8 cellular contexts compared by ENCODE assay signal in the genomic region with DNA sequence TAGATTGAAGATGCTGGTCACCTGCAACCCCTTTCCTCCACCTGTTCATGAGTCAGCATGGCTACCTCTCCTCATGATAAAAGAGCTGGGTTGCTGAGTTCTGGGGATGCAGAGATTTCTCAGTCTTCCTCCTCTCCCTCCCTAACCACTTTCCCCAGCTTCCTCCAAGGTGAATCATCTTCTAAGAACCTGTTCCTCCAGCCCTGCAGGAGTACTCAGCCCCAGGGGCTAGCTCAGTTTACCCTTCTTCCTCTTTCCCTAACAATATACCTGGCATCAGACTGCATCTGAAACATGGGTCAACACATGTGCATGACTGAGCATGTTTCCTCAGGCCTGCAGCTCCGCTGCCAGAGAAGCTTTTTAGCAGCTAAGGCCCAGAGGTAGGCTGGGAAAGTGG. TPM values are rescaled to one million over a fixed set of nuclear protein-coding genes. Genes with fewer than 3 reads are reported as not detected.
DNase-seq lines count a peak whose midpoint lies in the region; ATAC-seq, FAIRE-seq and TF ChIP-seq lines count a peak whose summit lies in the region.
"Not testable (repeated sequence)": the region's sequence is repeated elsewhere in the genome, so short reads cannot be mapped to it uniquely, and the experiment has no call there.

No MANE protein-coding gene starts in this region.

- H2AK5ac ChIP-seq in trophoblast cell (ENCODE audit: low read length): not testable (repeated sequence)

- not testable (repeated sequence) for H4K20me1 ChIP-seq in PC-3 (ENCODE audit: low read length)

- peak overlapping the region; percentile 22 for H2BK5ac ChIP-seq in trophoblast cell (ENCODE audit: low read depth, low read length, poor library complexity)

- H3K4me3 Mint-ChIP-seq in activated CD4-positive, alpha-beta memory T cell treated with anti-CD3 and anti-CD28 coated beads for 36 hours; activated naive CD4-positive, alpha-beta T cell treated with anti-CD3 and anti-CD28 coated beads for 36 hours: not testable (repeated sequence)

- POLR2A ChIA-PET in PC-3 (lab: Charles Lee; ENCODE audit: unreplicated experiment): interaction anchor here (0.6 to 1.4 kb wide), 4 partner anchors 52 to 260 kb away, joined by 3 to 10 read pairs (median 4); partner anchors contain the start of gene RPRD2
- POLR2A ChIA-PET in activated CD4-positive, alpha-beta memory T cell treated with anti-CD3 and anti-CD28 coated beads for 36 hours (lab: Charles Lee): interaction anchor here (1.1 to 7.8 kb wide), 3 partner anchors 46 to 62 kb away, joined by 4 to 85 read pairs (median 43); partner anchors contain the start of gene MCL1

- CTCF ChIA-PET in PC-3 (lab: Charles Lee): not testable (repeated sequence)
- CTCF ChIA-PET in activated CD4-positive, alpha-beta memory T cell treated with anti-CD3 and anti-CD28 coated beads for 36 hours (lab: Charles Lee): interaction anchor here (0.7 to 12.1 kb wide), 3 partner anchors 45 to 235 kb away, joined by 3 to 243 read pairs (median 5); partner anchors contain the start of gene MCL1
- CTCF ChIA-PET in activated naive CD4-positive, alpha-beta T cell treated with anti-CD3 and anti-CD28 coated beads for 36 hours (lab: Charles Lee): interaction anchor here (0.7 to 7.6 kb wide), 3 partner anchors 60 to 648 kb away, joined by 3 to 167 read pairs (median 5); no protein-coding TSS in a partner anchor

- H3K4me1 ChIP-seq in PC-3 (ENCODE audit: insufficient read depth, low read length): peaks cover 64% of the 10 kb centered on the region
- H3K4me1 ChIP-seq in right atrium auricular region: peaks cover 0 to 54% of the 10 kb centered on the region in 2 donors
- not testable (repeated sequence) for H3K4me1 ChIP-seq in trophoblast cell (ENCODE audit: control insufficient read depth in 1 of 2, insufficient read depth in 2 of 2, low read length in 2 of 2)
- H3K4me1 ChIP-seq in suprapubic skin: peaks cover 94% of the 10 kb centered on the region

- peak overlapping the region; percentile 38 for H3K27ac ChIP-seq in 22Rv1
- peak overlapping the region; percentile 93 for H3K27ac ChIP-seq in PC-3 (ENCODE audit: low read length)
- H3K27ac ChIP-seq in right atrium auricular region: not testable (repeated sequence)
- peak overlapping the region; percentile 79 for H3K27ac ChIP-seq in trophoblast cell (ENCODE audit: low read depth, low read length)
- H3K27ac ChIP-seq in suprapubic skin: peak overlapping the region; percentile 96

- H2BK120ac ChIP-seq in trophoblast cell (ENCODE audit: insufficient read depth, low read length, poor library complexity): not testable (repeated sequence)

- BruUV-seq in PC-3 (replicated peaks; lab: Mats Ljungman, UMichigan): not testable (repeated sequence)

- H3K79me2 ChIP-seq in PC-3 (ENCODE audit: low read length): peaks cover 57% of the 10 kb centered on the region
- not testable (repeated sequence) for H3K79me2 ChIP-seq in trophoblast cell (ENCODE audit: control insufficient read depth, insufficient read depth, low read length, poor library complexity)

- H2AFZ ChIP-seq in PC-3 (ENCODE audit: low read length); trophoblast cell (ENCODE audit: insufficient read depth, low read length, poor library complexity): not testable (repeated sequence)

- peak; percentile 79 for FAIRE-seq in bronchial epithelial cell (lab: Jason Lieb, UNC)

- H3K4me3 ChIP-seq in PC-3 (ENCODE audit: low read length); bronchial epithelial cell (ENCODE audit: low read depth, low read length); right atrium auricular region; trophoblast cell (ENCODE audit: low read depth, low read length); suprapubic skin: not testable (repeated sequence)

- not testable (repeated sequence) for H3K79me1 ChIP-seq in trophoblast cell (ENCODE audit: low read length)

- DNase-seq in PC-3 (peak; percentile 97), bronchial epithelial cell (ENCODE audit: low read depth) (peak; percentile 93), right atrium auricular region (ENCODE audit: low spot score) (peak; percentile 28), trophoblast cell (peak; percentile 86 to 89), suprapubic skin (ENCODE audit: low spot score in 2 of 2) (peak in 1 of 2 donors; percentile 65)
- DNase-seq in activated CD4-positive, alpha-beta memory T cell treated with anti-CD3 and anti-CD28 coated beads for 36 hours; activated naive CD4-positive, alpha-beta T cell treated with anti-CD3 and anti-CD28 coated beads for 36 hours: not testable (repeated sequence)

- peak overlapping the region; percentile 81 for H3K4me2 ChIP-seq in PC-3 (ENCODE audit: low read length)
- H3K4me2 ChIP-seq in trophoblast cell (ENCODE audit: low read length): peak overlapping the region; percentile 28

- H4K8ac ChIP-seq in trophoblast cell (ENCODE audit: low read depth, low read length): not testable (repeated sequence)

- not testable (repeated sequence) for H3F3A ChIP-seq in PC-3 (ENCODE audit: low read length, unreplicated experiment)

- H3K14ac ChIP-seq in trophoblast cell (ENCODE audit: low read length): not testable (repeated sequence)

- H4K91ac ChIP-seq in trophoblast cell (ENCODE audit: low read depth, low read length): not testable (repeated sequence)

- H2BK12ac ChIP-seq in trophoblast cell (ENCODE audit: low read length): not testable (repeated sequence)

- not testable (repeated sequence) for H3K27me3 Mint-ChIP-seq in activated CD4-positive, alpha-beta memory T cell treated with anti-CD3 and anti-CD28 coated beads for 36 hours; activated naive CD4-positive, alpha-beta T cell treated with anti-CD3 and anti-CD28 coated beads for 36 hours (ENCODE audit: low read depth)

- peak; percentile 23 for ATAC-seq in PC-3

- H3K4ac ChIP-seq in trophoblast cell (ENCODE audit: low read depth, low read length): not testable (repeated sequence)

- H3K9ac ChIP-seq in PC-3 (ENCODE audit: low read length): peak overlapping the region; percentile 59
- H3K9ac ChIP-seq in trophoblast cell (ENCODE audit: low read length): not testable (repeated sequence)

- no CpG with 5 or more reads among the region's 1 CpG for WGBS in trophoblast cell (ENCODE audit: extremely low coverage, insufficient coverage, insufficient read length)
- 56% methylated on average over 1 of the region's 1 CpG for WGBS in suprapubic skin

- intact Hi-C loops in PC-3 (cut with micrococcal nuclease): loop anchor here (5.0 to 10.0 kb wide), 3 partner anchors 303 to 381 kb away; partner anchors contain the start of genes MINDY1, PRUNE1 and SETDB1
- intact Hi-C loops in activated CD4-positive, alpha-beta memory T cell treated with anti-CD3 and anti-CD28 coated beads for 36 hours (cut with micrococcal nuclease): not testable (repeated sequence)
- intact Hi-C loops in activated naive CD4-positive, alpha-beta T cell treated with anti-CD3 and anti-CD28 coated beads for 36 hours (cut with micrococcal nuclease): loop anchor here (5.0 to 10.0 kb wide), 2 partner anchors 139 to 373 kb away; partner anchors contain the start of gene TARS2

- H3K9me3 Mint-ChIP-seq in activated CD4-positive, alpha-beta memory T cell treated with anti-CD3 and anti-CD28 coated beads for 36 hours; activated naive CD4-positive, alpha-beta T cell treated with anti-CD3 and anti-CD28 coated beads for 36 hours: not testable (repeated sequence)

- not testable (repeated sequence) for H3K23ac ChIP-seq in trophoblast cell (ENCODE audit: low read length)

- not testable (repeated sequence) for H3K27me3 ChIP-seq in PC-3 (ENCODE audit: low read length); bronchial epithelial cell (ENCODE audit: control insufficient read depth, insufficient read depth, low read length); right atrium auricular region; trophoblast cell (ENCODE audit: insufficient read depth, low read length); suprapubic skin

- H3K9me3 ChIP-seq in PC-3 (ENCODE audit: low read length); right atrium auricular region; trophoblast cell (ENCODE audit: insufficient read depth, low read depth, low read length); suprapubic skin: not testable (repeated sequence)

- peaks cover 68% of the 10 kb centered on the region for H3K36me3 Mint-ChIP-seq in activated CD4-positive, alpha-beta memory T cell treated with anti-CD3 and anti-CD28 coated beads for 36 hours
- H3K36me3 Mint-ChIP-seq in activated naive CD4-positive, alpha-beta T cell treated with anti-CD3 and anti-CD28 coated beads for 36 hours (ENCODE audit: low read depth): peaks cover 74% of the 10 kb centered on the region

- H3K36me3 ChIP-seq in PC-3 (ENCODE audit: low read depth, low read length) (peaks cover 70% of the 10 kb centered on the region), right atrium auricular region (peaks cover 60% of the 10 kb centered on the region), trophoblast cell (ENCODE audit: control insufficient read depth in 1 of 2, insufficient read depth in 2 of 2, low read length in 2 of 2) (peaks cover 17 to 49% of the 10 kb centered on the region in 2 experiments), suprapubic skin (peaks cover 46% of the 10 kb centered on the region)
- H3K36me3 ChIP-seq in bronchial epithelial cell (ENCODE audit: control insufficient read depth, insufficient read depth, low read length): not testable (repeated sequence)

- peak overlapping the region; percentile 82 for H3K27ac Mint-ChIP-seq in activated CD4-positive, alpha-beta memory T cell treated with anti-CD3 and anti-CD28 coated beads for 36 hours
- H3K27ac Mint-ChIP-seq in activated naive CD4-positive, alpha-beta T cell treated with anti-CD3 and anti-CD28 coated beads for 36 hours: peak overlapping the region; percentile 88

- not testable (repeated sequence) for H4K12ac ChIP-seq in trophoblast cell (ENCODE audit: low read depth, low read length)

- not testable (repeated sequence) for TF ChIP-seq EP300 in suprapubic skin (IDR thresholded peaks at IDR 0.05)

- not testable (repeated sequence) for H3K9me2 ChIP-seq in PC-3 (replicated peaks; ENCODE audit: low read length)

- not testable (repeated sequence) for H3K18ac ChIP-seq in trophoblast cell (ENCODE audit: low read length)

- peaks cover 85% of the 10 kb centered on the region for H3K4me1 Mint-ChIP-seq in activated CD4-positive, alpha-beta memory T cell treated with anti-CD3 and anti-CD28 coated beads for 36 hours (ENCODE audit: low read depth)
- H3K4me1 Mint-ChIP-seq in activated naive CD4-positive, alpha-beta T cell treated with anti-CD3 and anti-CD28 coated beads for 36 hours (ENCODE audit: low read depth): peaks cover 86% of the 10 kb centered on the region

- TF ChIP-seq CTCF in 22Rv1 (IDR thresholded peaks at IDR 0.05); PC-3 (conservative IDR thresholded peaks at IDR 0.05; ENCODE audit: low read depth, low read length); bronchial epithelial cell (IDR thresholded peaks at IDR 0.05; ENCODE audit: insufficient read depth, low read length, severe bottlenecking); right atrium auricular region (IDR thresholded peaks at IDR 0.05); suprapubic skin (IDR thresholded peaks at IDR 0.05): not testable (repeated sequence)

- not testable (repeated sequence) for TF ChIP-seq POLR2A in suprapubic skin (IDR thresholded peaks at IDR 0.05)

RNA-seq across cellular contexts. Expression of gene ENSA, which starts 5.3 kb away (rescaled TPM):
- total RNA-seq in PC-3 (2014; rRNA removed) (194 and 232 TPM in 2 replicates), bronchial epithelial cell (123 and 124 TPM in 2 replicates), right atrium auricular region (100 to 1,000 TPM in 1 of 2 donors, 10 to 100 TPM in 1; 81.7 to 139 TPM), suprapubic skin (100 to 1,000 TPM; 266 to 384 (median 291) TPM)
- 100 to 1,000 TPM; 212 to 219 TPM for total RNA-seq in activated CD4-positive, alpha-beta memory T cell treated with anti-CD3 and anti-CD28 coated beads for 36 hours
- 100 to 1,000 TPM; 187 to 193 TPM for total RNA-seq in activated naive CD4-positive, alpha-beta T cell treated with anti-CD3 and anti-CD28 coated beads for 36 hours
- 110 and 115 TPM in 2 replicates for polyA plus RNA-seq in trophoblast cell (2013)

RNA-seq across cellular contexts. Expression of gene MCL1, which starts 44.7 kb away (rescaled TPM):
- total RNA-seq in PC-3 (2014; rRNA removed): 285 and 376 TPM in 2 replicates
- total RNA-seq in activated CD4-positive, alpha-beta memory T cell treated with anti-CD3 and anti-CD28 coated beads for 36 hours: 100 to 1,000 TPM; 280 to 288 TPM
- total RNA-seq in activated naive CD4-positive, alpha-beta T cell treated with anti-CD3 and anti-CD28 coated beads for 36 hours: 100 to 1,000 TPM; 228 to 235 TPM
- 247 and 280 TPM in 2 replicates for total RNA-seq in bronchial epithelial cell
- total RNA-seq in right atrium auricular region: 100 to 1,000 TPM in 1 of 2 donors, 10 to 100 TPM in 1; 96.7 to 146 TPM
- polyA plus RNA-seq in trophoblast cell (2013): 119 and 120 TPM in 2 replicates
- total RNA-seq in suprapubic skin: 100 to 1,000 TPM; 211 to 307 (median 270) TPM
